ENCODE assay signal across 9 cellular contexts in the genomic region with DNA sequence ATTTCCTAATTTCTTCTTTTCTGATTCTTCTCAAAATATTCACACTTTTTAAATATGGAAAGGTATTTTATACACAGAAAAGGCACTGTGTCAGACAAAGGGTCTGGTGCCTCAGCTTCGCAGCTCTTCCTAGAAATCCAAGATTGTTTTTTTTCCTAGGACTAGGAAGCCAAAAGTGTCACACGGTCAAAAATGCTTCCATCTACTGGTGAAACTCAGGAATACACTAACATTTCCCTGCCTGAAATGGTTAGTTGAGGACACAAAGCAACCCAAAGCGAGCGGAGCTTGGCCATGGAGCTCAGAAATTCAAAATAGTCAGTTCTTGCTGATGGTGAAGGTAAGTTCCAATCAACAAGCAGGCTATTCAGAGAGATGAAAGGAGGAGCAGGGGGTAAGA.
A peak's percentile ranks its signal among the peaks of the same experiment; 100 is the strongest.
DNase-seq lines count a peak whose midpoint lies in the region; ATAC-seq and TF ChIP-seq lines count a peak whose summit lies in the region.
"Had no signal": no experiment of that assay in that cellular context is flagged by ENCODE, and none has a peak within 500 bp of the region (broad histone marks: within the 10 kb centered on the region; RNA-seq: fewer than 3 reads in every experiment).

No MANE protein-coding gene starts in this region.

- no peak overlapping the region for H3K27ac ChIP-seq in colonic mucosa

- POLR2A ChIA-PET in Caco-2 (lab: Charles Lee): no interaction called here

- H3K9me2 ChIP-seq in Loucy (replicated peaks; ENCODE audit: low read depth, low read length): no peaks in the 10 kb centered on the region

- TF ChIP-seq CTCF in Caco-2 (IDR thresholded peaks at IDR 0.05; ENCODE audit: insufficient read depth in 1 of 2, low read depth in 1 of 2, low read length in 1 of 2, severe bottlenecking in 1 of 2, unreplicated experiment in 1 of 2): peak; percentile 16 to 40
- TF ChIP-seq CTCF in Loucy (conservative IDR thresholded peaks at IDR 0.05; ENCODE audit: low read length): peak; percentile 73
- TF ChIP-seq CTCF in colonic mucosa (IDR thresholded peaks at IDR 0.05): peak; percentile 47
- TF ChIP-seq CTCF in mucosa of descending colon (IDR thresholded peaks at IDR 0.05): no peak

- no peaks in the 10 kb centered on the region for H3K36me3 Mint-ChIP-seq in Caco-2 (ENCODE audit: insufficient read depth, unreplicated experiment)

- peak; percentile 39 for ATAC-seq in mucosa of descending colon
- no peak for ATAC-seq in HG02885 (IDR thresholded peaks at IDR 0.05; ENCODE audit: poor library complexity, unreplicated experiment)

- H3K27ac Mint-ChIP-seq in Caco-2 (ENCODE audit: unreplicated experiment): no peak overlapping the region

- no peaks in the 10 kb centered on the region for H3K27me3 Mint-ChIP-seq in Caco-2 (ENCODE audit: insufficient read depth, unreplicated experiment)

- CTCF ChIA-PET in Caco-2 (lab: Charles Lee): interaction anchor here (0.6 to 1.3 kb wide), 3 partner anchors 69 to 283 kb away, joined by 3 to 5 read pairs (median 3); no protein-coding TSS in a partner anchor

- no peak overlapping the region for H3K9ac ChIP-seq in Loucy (ENCODE audit: low read depth, low read length, poor library complexity, severe bottlenecking)
- H3K9ac ChIP-seq in colonic mucosa (ENCODE audit: low read depth in 2 of 2, low read length in 2 of 2): no peak overlapping the region

- H3K4me1 ChIP-seq in Caco-2: no peaks in the 10 kb centered on the region
- no peaks in the 10 kb centered on the region for H3K4me1 ChIP-seq in Loucy (ENCODE audit: insufficient read depth, low read length, poor library complexity, severe bottlenecking)
- no peaks in the 10 kb centered on the region for H3K4me1 ChIP-seq in colonic mucosa
- no peaks in the 10 kb centered on the region for H3K4me1 ChIP-seq in mucosa of descending colon (ENCODE audit: low read depth)

- no peak overlapping the region for H3K4me2 ChIP-seq in Loucy (ENCODE audit: low read depth, low read length, poor library complexity, severe bottlenecking)

- H3F3A ChIP-seq in Loucy (ENCODE audit: low read depth): no peaks in the 10 kb centered on the region

- intact Hi-C loops in Caco-2 (cut with micrococcal nuclease; ENCODE audit: unreplicated experiment): loop anchor here (1.0 to 5.0 kb wide), 2 partner anchors 174 to 284 kb away; no protein-coding TSS in a partner anchor
- intact Hi-C loops in colonic mucosa (cut with DNase I): loop anchor here (5.0 kb wide), 2 partner anchors 174 to 284 kb away; no protein-coding TSS in a partner anchor
- intact Hi-C loops in mucosa of descending colon (cut with DNase I, micrococcal nuclease): loop anchor here in 1 of 2 donors (5.0 kb wide), 1 partner anchor 174 kb away; no protein-coding TSS in a partner anchor

- peaks cover 6% of the 10 kb centered on the region for H3K4me1 Mint-ChIP-seq in Caco-2 (ENCODE audit: low read depth, unreplicated experiment)

- H3K79me2 ChIP-seq in Loucy (ENCODE audit: insufficient read depth, low read length): no peaks in the 10 kb centered on the region

- H3K9me3 ChIP-seq in Caco-2: no peaks in the 10 kb centered on the region
- H3K9me3 ChIP-seq in Loucy (ENCODE audit: insufficient read depth, low read depth, low read length): no peaks in the 10 kb centered on the region
- no peaks in the 10 kb centered on the region for H3K9me3 ChIP-seq in colonic mucosa
- H3K9me3 ChIP-seq in mucosa of descending colon: no peaks in the 10 kb centered on the region

- H3K27me3 ChIP-seq in Caco-2 (replicated peaks; ENCODE audit: control insufficient read depth, insufficient read depth, low read length) (no peaks in the 10 kb centered on the region), Loucy (ENCODE audit: insufficient read depth, low read length, poor library complexity, severe bottlenecking) (no peaks in the 10 kb centered on the region), colonic mucosa (no peaks in the 10 kb centered on the region)

- BruUV-seq in Caco-2 (replicated peaks; lab: Mats Ljungman, UMichigan): no TSS peak

- peak in 1 of 2 experiments; percentile 29 for DNase-seq in Caco-2
- no peak for DNase-seq in colonic mucosa
- DNase-seq in mucosa of descending colon: peak in 1 of 3 donors; percentile 10
- no peak for DNase-seq in RPMI8226
- no peak for DNase-seq in occipital lobe (lab: John Stamatoyannopoulos, UW)
- no peak for DNase-seq in nucleus accumbens (lab: John Stamatoyannopoulos, UW)
- DNase-seq: posterior cingulate gyrus had no signal

- H2AFZ ChIP-seq in Loucy (ENCODE audit: low read length): no peak overlapping the region

- H3K4me3 ChIP-seq in Caco-2 (ENCODE audit: low read depth, low read length) (no peak overlapping the region), Loucy (ENCODE audit: low read length, poor library complexity, severe bottlenecking) (no peak overlapping the region), colonic mucosa (no peak overlapping the region), mucosa of descending colon (no peak overlapping the region)

- no peaks in the 10 kb centered on the region for H3K9me3 Mint-ChIP-seq in Caco-2 (ENCODE audit: unreplicated experiment)

- H3K36me3 ChIP-seq in Caco-2 (ENCODE audit: control insufficient read depth, insufficient read depth, low read length) (no peaks in the 10 kb centered on the region), Loucy (ENCODE audit: insufficient read depth, low read length) (no peaks in the 10 kb centered on the region), colonic mucosa (no peaks in the 10 kb centered on the region), mucosa of descending colon (ENCODE audit: low read depth) (no peaks in the 10 kb centered on the region)

- no peaks in the 10 kb centered on the region for H4K20me1 ChIP-seq in Loucy (ENCODE audit: insufficient read depth, low read length, poor library complexity, severe bottlenecking)

- no peak overlapping the region for H3K4me3 Mint-ChIP-seq in Caco-2 (ENCODE audit: unreplicated experiment)
